ENCODE assay signal across 1 cellular context in genomic region chr5:93433422-93433821, GRCh38.
A peak's percentile ranks its signal among the peaks of the same experiment; 100 is the strongest.
TF ChIP-seq lines count a peak whose summit lies in the region.

No MANE protein-coding gene starts in this region.

TF ChIP-seq in IMR-90, 13 proteins besides CTCF, POLR2A, EP300 and RAD21 (continued from another document):
- peak; percentile 36; the same call in 1 of the 2 replicates for TF ChIP-seq BHLHE40 (IDR thresholded peaks at IDR 0.05; ENCODE audit: low read depth, low read length)
- no peak for TF ChIP-seq SMC3 (IDR thresholded peaks at IDR 0.05; ENCODE audit: low read depth, low read length)
- peak; percentile 55; the same call in 1 of the 2 replicates for TF ChIP-seq FOS (IDR thresholded peaks at IDR 0.05; ENCODE audit: low read depth, low read length)
- TF ChIP-seq CEBPB (IDR thresholded peaks at IDR 0.05; ENCODE audit: low read depth, low read length), result peak; percentile 97
- TF ChIP-seq ELK1 (IDR thresholded peaks at IDR 0.05; ENCODE audit: borderline replicate concordance, low read depth, low read length), result no peak
- TF ChIP-seq USF2 (IDR thresholded peaks at IDR 0.05; ENCODE audit: low read depth, low read length), result peak; percentile 27; the same call in 1 of the 2 replicates
- TF ChIP-seq MAZ (IDR thresholded peaks at IDR 0.05; ENCODE audit: borderline replicate concordance, low read depth, low read length), result no peak
- peak; percentile 67; the same call in 1 of the 2 replicates for TF ChIP-seq NFE2L2 (IDR thresholded peaks at IDR 0.05; ENCODE audit: low read depth, low read length)
